13 cellular contexts compared by ENCODE assay signal in genomic region chr1:164473544-164473943, GRCh38.
"Had no signal": no experiment of that assay in that cellular context is flagged by ENCODE, and none has a peak within 500 bp of the region (broad histone marks: within the 10 kb centered on the region; RNA-seq: fewer than 3 reads in every experiment).

No MANE protein-coding gene starts in this region.

- H3K9me3 ChIP-seq: thyroid gland, uterus had no signal

- H3K36me3 ChIP-seq: thyroid gland, uterus had no signal

- H3K27ac Mint-ChIP-seq: activated CD4-positive, alpha-beta T cell treated with anti-CD3 and anti-CD28 coated beads, Interleukin-2, amount 10 ng/mL, durations not matched to agents 7 days and 5 days; naive thymus-derived CD8-positive, alpha-beta T cell; stimulated activated naive B cell treated with anti-CD40 and anti-IgM and Interleukin-4, amounts not matched to agents 10 μg/mL and 1 μg/mL and 100 μg/mL, for 72 hours had no signal

- H3K4me1 Mint-ChIP-seq: activated CD4-positive, alpha-beta T cell treated with anti-CD3 and anti-CD28 coated beads, Interleukin-2, amount 10 ng/mL, durations not matched to agents 7 days and 5 days; naive thymus-derived CD8-positive, alpha-beta T cell; stimulated activated naive B cell treated with anti-CD40 and anti-IgM and Interleukin-4, amounts not matched to agents 10 μg/mL and 1 μg/mL and 100 μg/mL, for 72 hours had no signal

- H3K27ac ChIP-seq: coronary artery, parathyroid adenoma, thyroid gland, uterus had no signal

- H3K9me3 Mint-ChIP-seq: activated CD4-positive, alpha-beta T cell treated with anti-CD3 and anti-CD28 coated beads, Interleukin-2, amount 10 ng/mL, durations not matched to agents 7 days and 5 days had no signal

- H3K4me1 ChIP-seq: parathyroid adenoma, thyroid gland, uterus had no signal

- H3K36me3 Mint-ChIP-seq: naive thymus-derived CD8-positive, alpha-beta T cell; stimulated activated naive B cell treated with anti-CD40 and anti-IgM and Interleukin-4, amounts not matched to agents 10 μg/mL and 1 μg/mL and 100 μg/mL, for 72 hours had no signal

- H3K4me3 Mint-ChIP-seq: activated CD4-positive, alpha-beta T cell treated with anti-CD3 and anti-CD28 coated beads, Interleukin-2, amount 10 ng/mL, durations not matched to agents 7 days and 5 days; naive thymus-derived CD8-positive, alpha-beta T cell; stimulated activated naive B cell treated with anti-CD40 and anti-IgM and Interleukin-4, amounts not matched to agents 10 μg/mL and 1 μg/mL and 100 μg/mL, for 72 hours had no signal

- DNase-seq: activated CD4-positive, alpha-beta T cell treated with anti-CD3 and anti-CD28 coated beads, Interleukin-2, amount 10 ng/mL, durations not matched to agents 7 days and 5 days; activated CD8-positive, alpha-beta memory T cell treated with anti-CD3 and anti-CD28 coated beads for 24 hours; activated naive CD4-positive, alpha-beta T cell treated with anti-CD3 and anti-CD28 coated beads, Interleukin-2, amount 50 U/mL, for 16 hours; central memory CD4-positive, alpha-beta T cell; foreskin melanocyte; head of caudate nucleus; naive thymus-derived CD8-positive, alpha-beta T cell; stimulated activated naive B cell treated with anti-CD40 and anti-IgM and Interleukin-4, amounts not matched to agents 10 μg/mL and 1 μg/mL and 100 μg/mL, for 72 hours; thyroid gland; uterus had no signal

- ATAC-seq: left lobe of liver; naive thymus-derived CD8-positive, alpha-beta T cell; stimulated activated naive B cell treated with anti-CD40 and anti-IgM and Interleukin-4, amounts not matched to agents 10 μg/mL and 1 μg/mL and 100 μg/mL, for 72 hours had no signal

- H3K4me3 ChIP-seq: coronary artery, thyroid gland, uterus had no signal

- H3K27me3 ChIP-seq: thyroid gland, uterus had no signal

- H3K27me3 Mint-ChIP-seq: activated CD4-positive, alpha-beta T cell treated with anti-CD3 and anti-CD28 coated beads, Interleukin-2, amount 10 ng/mL, durations not matched to agents 7 days and 5 days; stimulated activated naive B cell treated with anti-CD40 and anti-IgM and Interleukin-4, amounts not matched to agents 10 μg/mL and 1 μg/mL and 100 μg/mL, for 72 hours had no signal
